1 cellular context compared by ENCODE assay signal in the genomic region with DNA sequence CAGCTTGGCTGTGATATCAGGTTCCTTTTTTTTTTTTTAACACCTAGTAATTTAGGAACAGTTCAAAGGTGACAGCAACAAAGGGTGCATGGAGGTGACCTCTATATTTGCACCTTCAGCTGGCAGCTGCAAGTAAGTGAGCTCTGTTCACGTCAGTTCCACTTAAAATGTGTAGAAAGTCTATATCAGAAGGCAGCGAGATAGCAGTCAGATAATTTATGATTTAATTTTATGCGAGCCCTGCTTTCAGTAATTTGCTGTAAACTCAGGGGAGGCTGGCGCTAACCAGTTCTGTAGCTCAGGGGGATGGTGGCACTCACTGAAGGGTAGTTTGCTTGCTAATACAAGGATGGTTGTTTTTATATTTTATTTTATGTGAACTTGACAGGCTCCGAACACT.
TF ChIP-seq lines count a peak whose summit lies in the region.

No MANE protein-coding gene starts in this region.

TF ChIP-seq in GM23338, 12 proteins besides CTCF, POLR2A, EP300 and RAD21:
- TF ChIP-seq, protein P1, sequence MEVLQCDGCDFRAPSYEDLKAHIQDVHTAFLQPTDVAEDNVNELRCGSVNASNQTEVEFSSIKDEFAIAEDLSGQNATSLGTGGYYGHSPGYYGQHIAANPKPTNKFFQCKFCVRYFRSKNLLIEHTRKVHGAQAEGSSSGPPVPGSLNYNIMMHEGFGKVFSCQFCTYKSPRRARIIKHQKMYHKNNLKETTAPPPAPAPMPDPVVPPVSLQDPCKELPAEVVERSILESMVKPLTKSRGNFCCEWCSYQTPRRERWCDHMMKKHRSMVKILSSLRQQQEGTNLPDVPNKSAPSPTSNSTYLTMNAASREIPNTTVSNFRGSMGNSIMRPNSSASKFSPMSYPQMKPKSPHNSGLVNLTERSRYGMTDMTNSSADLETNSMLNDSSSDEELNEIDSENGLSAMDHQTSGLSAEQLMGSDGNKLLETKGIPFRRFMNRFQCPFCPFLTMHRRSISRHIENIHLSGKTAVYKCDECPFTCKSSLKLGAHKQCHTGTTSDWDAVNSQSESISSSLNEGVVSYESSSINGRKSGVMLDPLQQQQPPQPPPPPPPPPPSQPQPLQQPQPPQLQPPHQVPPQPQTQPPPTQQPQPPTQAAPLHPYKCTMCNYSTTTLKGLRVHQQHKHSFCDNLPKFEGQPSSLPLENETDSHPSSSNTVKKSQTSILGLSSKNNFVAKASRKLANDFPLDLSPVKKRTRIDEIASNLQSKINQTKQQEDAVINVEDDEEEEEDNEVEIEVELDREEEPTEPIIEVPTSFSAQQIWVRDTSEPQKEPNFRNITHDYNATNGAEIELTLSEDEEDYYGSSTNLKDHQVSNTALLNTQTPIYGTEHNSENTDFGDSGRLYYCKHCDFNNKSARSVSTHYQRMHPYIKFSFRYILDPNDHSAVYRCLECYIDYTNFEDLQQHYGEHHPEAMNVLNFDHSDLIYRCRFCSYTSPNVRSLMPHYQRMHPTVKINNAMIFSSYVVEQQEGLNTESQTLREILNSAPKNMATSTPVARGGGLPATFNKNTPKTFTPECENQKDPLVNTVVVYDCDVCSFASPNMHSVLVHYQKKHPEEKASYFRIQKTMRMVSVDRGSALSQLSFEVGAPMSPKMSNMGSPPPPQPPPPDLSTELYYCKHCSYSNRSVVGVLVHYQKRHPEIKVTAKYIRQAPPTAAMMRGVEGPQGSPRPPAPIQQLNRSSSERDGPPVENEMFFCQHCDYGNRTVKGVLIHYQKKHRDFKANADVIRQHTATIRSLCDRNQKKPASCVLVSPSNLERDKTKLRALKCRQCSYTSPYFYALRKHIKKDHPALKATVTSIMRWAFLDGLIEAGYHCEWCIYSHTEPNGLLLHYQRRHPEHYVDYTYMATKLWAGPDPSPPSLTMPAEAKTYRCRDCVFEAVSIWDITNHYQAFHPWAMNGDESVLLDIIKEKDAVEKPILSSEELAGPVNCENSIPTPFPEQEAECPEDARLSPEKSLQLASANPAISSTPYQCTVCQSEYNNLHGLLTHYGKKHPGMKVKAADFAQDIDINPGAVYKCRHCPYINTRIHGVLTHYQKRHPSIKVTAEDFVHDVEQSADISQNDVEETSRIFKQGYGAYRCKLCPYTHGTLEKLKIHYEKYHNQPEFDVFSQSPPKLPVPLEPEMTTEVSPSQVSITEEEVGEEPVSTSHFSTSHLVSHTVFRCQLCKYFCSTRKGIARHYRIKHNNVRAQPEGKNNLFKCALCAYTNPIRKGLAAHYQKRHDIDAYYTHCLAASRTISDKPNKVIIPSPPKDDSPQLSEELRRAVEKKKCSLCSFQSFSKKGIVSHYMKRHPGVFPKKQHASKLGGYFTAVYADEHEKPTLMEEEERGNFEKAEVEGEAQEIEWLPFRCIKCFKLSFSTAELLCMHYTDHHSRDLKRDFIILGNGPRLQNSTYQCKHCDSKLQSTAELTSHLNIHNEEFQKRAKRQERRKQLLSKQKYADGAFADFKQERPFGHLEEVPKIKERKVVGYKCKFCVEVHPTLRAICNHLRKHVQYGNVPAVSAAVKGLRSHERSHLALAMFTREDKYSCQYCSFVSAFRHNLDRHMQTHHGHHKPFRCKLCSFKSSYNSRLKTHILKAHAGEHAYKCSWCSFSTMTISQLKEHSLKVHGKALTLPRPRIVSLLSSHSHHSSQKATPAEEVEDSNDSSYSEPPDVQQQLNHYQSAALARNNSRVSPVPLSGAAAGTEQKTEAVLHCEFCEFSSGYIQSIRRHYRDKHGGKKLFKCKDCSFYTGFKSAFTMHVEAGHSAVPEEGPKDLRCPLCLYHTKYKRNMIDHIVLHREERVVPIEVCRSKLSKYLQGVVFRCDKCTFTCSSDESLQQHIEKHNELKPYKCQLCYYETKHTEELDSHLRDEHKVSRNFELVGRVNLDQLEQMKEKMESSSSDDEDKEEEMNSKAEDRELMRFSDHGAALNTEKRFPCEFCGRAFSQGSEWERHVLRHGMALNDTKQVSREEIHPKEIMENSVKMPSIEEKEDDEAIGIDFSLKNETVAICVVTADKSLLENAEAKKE (CRISPR knock-in tag; IDR thresholded peaks at IDR 0.05), result no peak
- TF ChIP-seq CREB1 (CRISPR knock-in tag; IDR thresholded peaks at IDR 0.05; ENCODE audit: low read depth) (no peak), POLR2AphosphoS5 (IDR thresholded peaks at IDR 0.05; ENCODE audit: low read depth) (no peak), EZH2 (IDR thresholded peaks at IDR 0.05; ENCODE audit: low read depth, unreplicated experiment) (no peak), STAT1 (IDR thresholded peaks at IDR 0.05; ENCODE audit: unreplicated experiment) (no peak), ZNF114 (CRISPR knock-in tag; IDR thresholded peaks at IDR 0.05) (no peak), JUNB (IDR thresholded peaks at IDR 0.05; ENCODE audit: unreplicated experiment) (no peak)
